Comparison of ENCODE assay signal across 8 cellular contexts in genomic region chr1:67053535-67053784, GRCh38. TPM values are rescaled to one million over a fixed set of nuclear protein-coding genes. Genes with fewer than 3 reads are reported as not detected.
DNase-seq lines count a peak whose midpoint lies in the region; ATAC-seq, FAIRE-seq and TF ChIP-seq lines count a peak whose summit lies in the region.

No MANE protein-coding gene starts in this region.

- H3K27ac ChIP-seq in CD8-positive, alpha-beta T cell (ENCODE audit: low read depth, low read length), result peak overlapping the region; percentile 96
- H3K27ac ChIP-seq in neuronal stem cell (replicated peaks; ENCODE audit: low read length), result peak overlapping the region; percentile 96

- DNase-seq in CD8-positive, alpha-beta T cell, result peak in 4 of 7 experiments; percentile 20 to 41 (median 32)
- peak; percentile 45 for DNase-seq in activated T-helper 2 cell treated with anti-CD3 and anti-CD28 coated beads, Interferon-gamma antibody, Interleukin-2, Interleukin-4, amounts not matched to agents 10 μg/mL and 5 μg/mL and 100 μg/mL, durations not matched to agents 14 hours and 24 hours and 36 hours (ENCODE audit: low spot score)
- peak; percentile 64 to 74 for DNase-seq in frontal cortex (ENCODE audit: low spot score in 2 of 2)
- peak; percentile 64 for DNase-seq in neuronal stem cell (ENCODE audit: low spot score)
- no peak for DNase-seq in NCI-H1436 treated with DMSO at 0.1 percent for 48 hours (lab: John Stamatoyannopoulos, UW)
- no peak for DNase-seq in COR-L47 (lab: John Stamatoyannopoulos, UW)

- intact Hi-C loops in CD8-positive, alpha-beta T cell (cut with DNase I, micrococcal nuclease), result loop anchor here (1.0 to 10.0 kb wide), 12 partner anchors 36 to 1979 kb away; partner anchors contain the start of genes DNAI4 (in 1 of the 2), GADD45A (in 1 of the 2) and MIER1 (in 1 of the 2)
- intact Hi-C loops in activated T-helper 2 cell treated with anti-CD3 and anti-CD28 coated beads, Interferon-gamma antibody, Interleukin-2, Interleukin-4, amounts not matched to agents 10 μg/mL and 5 μg/mL and 100 μg/mL, durations not matched to agents 14 hours and 24 hours and 36 hours (cut with micrococcal nuclease), result loop anchor here (2.0 to 10.0 kb wide), 8 partner anchors 56 to 1444 kb away; partner anchors contain the start of gene DEPDC1

- H2AFZ ChIP-seq in neuronal stem cell (ENCODE audit: low read length), result peak overlapping the region; percentile 97

- no peaks in the 10 kb centered on the region for H3K9me3 ChIP-seq in CD8-positive, alpha-beta T cell (ENCODE audit: low read length)
- no peaks in the 10 kb centered on the region for H3K9me3 ChIP-seq in neuronal stem cell (replicated peaks in 1 of 2; ENCODE audit: control insufficient read depth in 2 of 2, insufficient read depth in 1 of 2, low read depth in 1 of 2, low read length in 2 of 2)

- peak overlapping the region; percentile 97 for H3K18ac ChIP-seq in neuronal stem cell (ENCODE audit: low read length)

- FAIRE-seq in frontal cortex (lab: Jason Lieb, UNC), result no peak

- peak overlapping the region; percentile 49 for H3K14ac ChIP-seq in neuronal stem cell (ENCODE audit: low read length)

- no peak overlapping the region for H2BK120ac ChIP-seq in neuronal stem cell (ENCODE audit: low read depth, low read length)

- POLR2A ChIA-PET in CD8-positive, alpha-beta T cell (lab: Charles Lee), result interaction anchor here (0.8 to 1.7 kb wide), 15 partner anchors 10 to 1633 kb away, joined by 3 to 6 read pairs (median 4); partner anchors contain the start of genes DNAI4, LEPR, LEPROT and MIER1

- no CpG with 5 or more reads among the region's 34 CpGs for WGBS in neuronal stem cell (ENCODE audit: extremely low coverage in 2 of 2, insufficient read length in 2 of 2, insufficient replicate concordance in 1 of 2), 2 donors

- peak overlapping the region; percentile 75 for H2BK5ac ChIP-seq in neuronal stem cell (ENCODE audit: low read length)

- H2BK12ac ChIP-seq in neuronal stem cell (ENCODE audit: low read length), result no peak overlapping the region

- ATAC-seq in CD8-positive, alpha-beta T cell, result peak; percentile 28
- peak; percentile 48 for ATAC-seq in GM19455 (IDR thresholded peaks at IDR 0.05; ENCODE audit: unreplicated experiment)
- peak; percentile 31 for ATAC-seq in HG03520 (IDR thresholded peaks at IDR 0.05; ENCODE audit: unreplicated experiment)

- H4K91ac ChIP-seq in neuronal stem cell (ENCODE audit: low read depth, low read length, poor library complexity), result no peak overlapping the region

- no peak overlapping the region for H4K8ac ChIP-seq in neuronal stem cell (ENCODE audit: low read depth, low read length)

- no peak overlapping the region for H3K4ac ChIP-seq in neuronal stem cell (ENCODE audit: low read length)

- H3K9ac ChIP-seq in neuronal stem cell (ENCODE audit: low read depth, low read length, poor library complexity), result peak overlapping the region; percentile 85

- no peaks in the 10 kb centered on the region for H3K27me3 ChIP-seq in CD8-positive, alpha-beta T cell (ENCODE audit: insufficient read depth, low read length)
- peaks cover 0 to 2% (median 0%) of the 10 kb centered on the region in 3 experiments for H3K27me3 ChIP-seq in neuronal stem cell (ENCODE audit: control insufficient read depth in 3 of 3, insufficient read depth in 3 of 3, low read depth in 1 of 3, low read length in 3 of 3)

- CTCF ChIA-PET in CD8-positive, alpha-beta T cell (lab: Charles Lee), result interaction anchor here (0.7 to 2.3 kb wide), 5 partner anchors 58 to 157 kb away, joined by 3 to 20 read pairs (median 4); no protein-coding TSS in a partner anchor

- no peak overlapping the region for H2BK15ac ChIP-seq in neuronal stem cell (ENCODE audit: low read length)

- peak overlapping the region; percentile 96 for H3K27ac Mint-ChIP-seq in CD8-positive, alpha-beta T cell
- H3K27ac Mint-ChIP-seq in activated T-helper 2 cell treated with anti-CD3 and anti-CD28 coated beads, Interferon-gamma antibody, Interleukin-2, Interleukin-4, amounts not matched to agents 10 μg/mL and 5 μg/mL and 100 μg/mL, durations not matched to agents 14 hours and 24 hours and 36 hours, result peak overlapping the region; percentile 93

- no peaks in the 10 kb centered on the region for H3K9me3 Mint-ChIP-seq in CD8-positive, alpha-beta T cell
- H3K9me3 Mint-ChIP-seq in activated T-helper 2 cell treated with anti-CD3 and anti-CD28 coated beads, Interferon-gamma antibody, Interleukin-2, Interleukin-4, amounts not matched to agents 10 μg/mL and 5 μg/mL and 100 μg/mL, durations not matched to agents 14 hours and 24 hours and 36 hours, result no peaks in the 10 kb centered on the region

- no peak for TF ChIP-seq CTCF in CD8-positive, alpha-beta T cell (IDR thresholded peaks at IDR 0.05)

- peaks cover 2% of the 10 kb centered on the region for H3K79me1 ChIP-seq in neuronal stem cell (ENCODE audit: low read depth, low read length)

- peak overlapping the region; percentile 83 for H3K4me2 ChIP-seq in neuronal stem cell (ENCODE audit: insufficient read depth, low read length, poor library complexity, severe bottlenecking)

- H3K23ac ChIP-seq in neuronal stem cell (ENCODE audit: low read depth, low read length, poor library complexity), result no peak overlapping the region

- H2AK5ac ChIP-seq in neuronal stem cell (ENCODE audit: low read depth, low read length), result no peak overlapping the region

- no peaks in the 10 kb centered on the region for H3K27me3 Mint-ChIP-seq in CD8-positive, alpha-beta T cell (ENCODE audit: low read depth)
- H3K27me3 Mint-ChIP-seq in activated T-helper 2 cell treated with anti-CD3 and anti-CD28 coated beads, Interferon-gamma antibody, Interleukin-2, Interleukin-4, amounts not matched to agents 10 μg/mL and 5 μg/mL and 100 μg/mL, durations not matched to agents 14 hours and 24 hours and 36 hours (ENCODE audit: low read depth), result peaks cover 6% of the 10 kb centered on the region

- peaks cover 34% of the 10 kb centered on the region for H3K36me3 Mint-ChIP-seq in CD8-positive, alpha-beta T cell
- H3K36me3 Mint-ChIP-seq in activated T-helper 2 cell treated with anti-CD3 and anti-CD28 coated beads, Interferon-gamma antibody, Interleukin-2, Interleukin-4, amounts not matched to agents 10 μg/mL and 5 μg/mL and 100 μg/mL, durations not matched to agents 14 hours and 24 hours and 36 hours (ENCODE audit: low read depth), result peaks cover 30% of the 10 kb centered on the region

- peaks cover 36% of the 10 kb centered on the region for H3K4me1 Mint-ChIP-seq in CD8-positive, alpha-beta T cell (ENCODE audit: low read depth)
- H3K4me1 Mint-ChIP-seq in activated T-helper 2 cell treated with anti-CD3 and anti-CD28 coated beads, Interferon-gamma antibody, Interleukin-2, Interleukin-4, amounts not matched to agents 10 μg/mL and 5 μg/mL and 100 μg/mL, durations not matched to agents 14 hours and 24 hours and 36 hours (ENCODE audit: low read depth), result peaks cover 25% of the 10 kb centered on the region

- H3K4me1 ChIP-seq in CD8-positive, alpha-beta T cell (ENCODE audit: insufficient read depth, low read length), result peaks cover 10% of the 10 kb centered on the region
- H3K4me1 ChIP-seq in neuronal stem cell (ENCODE audit: control insufficient read depth in 2 of 2, insufficient read depth in 1 of 2, low read depth in 1 of 2, low read length in 2 of 2), result peaks cover 5 to 25% of the 10 kb centered on the region in 2 donors

- H3K4me3 ChIP-seq in CD8-positive, alpha-beta T cell (ENCODE audit: low read depth, low read length), result peak overlapping the region; percentile 85
- peak overlapping the region; percentile 73 to 82 for H3K4me3 ChIP-seq in neuronal stem cell (ENCODE audit: low read length in 2 of 2)

- peaks cover 4% of the 10 kb centered on the region for H3K36me3 ChIP-seq in CD8-positive, alpha-beta T cell (ENCODE audit: insufficient read depth, low read length)
- peaks cover 0 to 26% of the 10 kb centered on the region in 2 donors for H3K36me3 ChIP-seq in neuronal stem cell (replicated peaks in 1 of 2; ENCODE audit: control insufficient read depth in 2 of 2, insufficient read depth in 2 of 2, low read length in 2 of 2)

- H3K4me3 Mint-ChIP-seq in CD8-positive, alpha-beta T cell, result peak overlapping the region; percentile 89
- peak overlapping the region; percentile 92 for H3K4me3 Mint-ChIP-seq in activated T-helper 2 cell treated with anti-CD3 and anti-CD28 coated beads, Interferon-gamma antibody, Interleukin-2, Interleukin-4, amounts not matched to agents 10 μg/mL and 5 μg/mL and 100 μg/mL, durations not matched to agents 14 hours and 24 hours and 36 hours (ENCODE audit: low read depth)

RNA-seq across cellular contexts. Expression of gene SLC35D1, which starts 0.5 kb away (rescaled TPM):
- 10 to 100 TPM; 18.4 to 18.5 TPM for total RNA-seq in CD8-positive, alpha-beta T cell
- 14.5 and 14.8 TPM in 2 replicates for total RNA-seq in activated T-helper 2 cell treated with anti-CD3 and anti-CD28 coated beads, Interferon-gamma antibody, Interleukin-2, Interleukin-4, amounts not matched to agents 10 μg/mL and 5 μg/mL and 100 μg/mL, durations not matched to agents 14 hours and 24 hours and 36 hours
- 9.4 TPM for total RNA-seq in frontal cortex
- polyA plus RNA-seq in neuronal stem cell (2013, experiment 1 of 2), result 2.8 TPM
- 2.9 TPM for polyA plus RNA-seq in neuronal stem cell (2013, experiment 2 of 2)

Comparison
In these comparisons a context has a peak if more than half of its experiments do, and no peak if none do; other contexts are left out.
1. DNase-seq: peak in CD8-positive, alpha-beta T cell (4 of 7), activated T-helper 2 cell treated with anti-CD3 and anti-CD28 coated beads, Interferon-gamma antibody, Interleukin-2, Interleukin-4, amounts not matched to agents 10 μg/mL and 5 μg/mL and 100 μg/mL, durations not matched to agents 14 hours and 24 hours and 36 hours (single experiment), frontal cortex (2 of 2) and neuronal stem cell (single experiment); none in NCI-H1436 treated with DMSO at 0.1 percent for 48 hours (single experiment) and COR-L47 (single experiment).
2. Peak in every context shown above with its lines, with median percentiles within 50 percentile points of each other: ATAC-seq.